In the genomic region with DNA sequence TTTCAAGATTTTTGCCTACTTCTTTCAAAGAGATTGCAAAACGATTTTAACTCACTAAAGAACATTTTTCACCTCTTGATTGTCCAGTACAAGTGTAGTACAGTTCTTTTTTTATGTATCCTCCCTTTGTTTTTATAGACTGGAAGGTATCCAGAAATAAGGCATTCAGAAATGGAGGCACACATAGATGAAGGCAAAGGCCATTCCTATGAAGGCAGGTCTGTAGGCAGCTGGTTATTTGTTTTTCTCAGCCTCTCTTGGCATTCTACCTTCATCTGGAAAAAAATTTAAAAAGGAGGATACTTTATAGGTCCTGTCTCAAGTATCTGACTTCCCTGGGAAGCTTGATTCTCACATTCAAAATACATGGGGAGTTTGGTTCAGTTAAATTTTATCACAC, we compare ENCODE assay signal across 16 cellular contexts. TPM values are rescaled to one million over a fixed set of nuclear protein-coding genes. Genes with fewer than 3 reads are reported as not detected.
DNase-seq lines count a peak whose midpoint lies in the region; ATAC-seq and TF ChIP-seq lines count a peak whose summit lies in the region.
"Had no signal": no experiment of that assay in that cellular context is flagged by ENCODE, and none has a peak within 500 bp of the region (broad histone marks: within the 10 kb centered on the region; RNA-seq: fewer than 3 reads in every experiment).

No MANE protein-coding gene starts in this region.

- H3K4me3 Mint-ChIP-seq in MCF 10A (ENCODE audit: unreplicated experiment) (no peak overlapping the region), WTC11 (no peak overlapping the region)
- H3K4me3 Mint-ChIP-seq in naive thymus-derived CD8-positive, alpha-beta T cell: no peak overlapping the region
- H3K4me3 Mint-ChIP-seq in activated T-cell treated with anti-CD3 and anti-CD28 coated beads, Interleukin-2, amount 50 U/mL, for 4 hours: no peak overlapping the region
- H3K4me3 Mint-ChIP-seq: CD14-positive monocyte; CD8-positive, alpha-beta T cell had no signal

- DNase-seq in MCF 10A (ENCODE audit: unreplicated experiment): no peak
- DNase-seq in breast epithelium (ENCODE audit: low spot score in 2 of 2): no peak
- no peak for DNase-seq in WTC11 (ENCODE audit: low spot score)
- DNase-seq in mucosa of descending colon: no peak
- DNase-seq in naive thymus-derived CD8-positive, alpha-beta T cell: no peak
- no peak for DNase-seq in activated T-cell treated with anti-CD3 and anti-CD28 coated beads, Interleukin-2, amount 50 U/mL, for 4 hours
- DNase-seq: CD8-positive, alpha-beta T cell; COR-L47; DMS153; DMS79 treated with DMSO at 0.1 percent for 48 hours; EL had no signal

- H3K27me3 Mint-ChIP-seq in MCF 10A (ENCODE audit: insufficient read depth, unreplicated experiment) (no peaks in the 10 kb centered on the region), WTC11 (ENCODE audit: low read depth) (no peaks in the 10 kb centered on the region)
- no peaks in the 10 kb centered on the region for H3K27me3 Mint-ChIP-seq in naive thymus-derived CD8-positive, alpha-beta T cell
- no peaks in the 10 kb centered on the region for H3K27me3 Mint-ChIP-seq in activated T-cell treated with anti-CD3 and anti-CD28 coated beads, Interleukin-2, amount 50 U/mL, for 4 hours (ENCODE audit: low read depth)

- no peaks in the 10 kb centered on the region for H3K4me1 Mint-ChIP-seq in MCF 10A (ENCODE audit: insufficient read depth, unreplicated experiment)
- H3K4me1 Mint-ChIP-seq in WTC11: peaks cover 5% of the 10 kb centered on the region; the same call in 1 of the 2 replicates
- H3K4me1 Mint-ChIP-seq in naive thymus-derived CD8-positive, alpha-beta T cell: no peaks in the 10 kb centered on the region
- no peaks in the 10 kb centered on the region for H3K4me1 Mint-ChIP-seq in activated T-cell treated with anti-CD3 and anti-CD28 coated beads, Interleukin-2, amount 50 U/mL, for 4 hours (ENCODE audit: low read depth)

- TF ChIP-seq POLR2A in breast epithelium (IDR thresholded peaks at IDR 0.05): no peak

- CTCF ChIA-PET in MCF 10A (lab: Yijun Ruan, JAX) (interaction anchor here (0.7 to 1.2 kb wide), 4 partner anchors 9 to 170 kb away, joined by 3 read pairs; a partner anchor contains a TSS), WTC11 (lab: Charles Lee) (interaction anchor here (0.5 to 2.0 kb wide), 2 partner anchors 88 to 98 kb away, joined by 5 to 6 read pairs; a partner anchor contains a TSS)

- no TSS peak for BruUV-seq in MCF 10A (replicated peaks; lab: Mats Ljungman, UMichigan)

- no peaks in the 10 kb centered on the region for H3K9me3 Mint-ChIP-seq in MCF 10A (ENCODE audit: unreplicated experiment)
- H3K9me3 Mint-ChIP-seq in WTC11: peaks cover 3% of the 10 kb centered on the region; the same call in 1 of the 2 replicates
- no peaks in the 10 kb centered on the region for H3K9me3 Mint-ChIP-seq in naive thymus-derived CD8-positive, alpha-beta T cell
- no peaks in the 10 kb centered on the region for H3K9me3 Mint-ChIP-seq in activated T-cell treated with anti-CD3 and anti-CD28 coated beads, Interleukin-2, amount 50 U/mL, for 4 hours
- H3K9me3 Mint-ChIP-seq: CD8-positive, alpha-beta T cell had no signal

- H3K27ac ChIP-seq in breast epithelium: no peak overlapping the region
- H3K27ac ChIP-seq: 22Rv1 had no signal

- peaks cover 42% of the 10 kb centered on the region for H3K36me3 Mint-ChIP-seq in MCF 10A (ENCODE audit: insufficient read depth, unreplicated experiment)
- H3K36me3 Mint-ChIP-seq in WTC11: peaks cover 13% of the 10 kb centered on the region
- peaks cover 0 to 10% (median 7%) of the 10 kb centered on the region in 3 donors for H3K36me3 Mint-ChIP-seq in naive thymus-derived CD8-positive, alpha-beta T cell
- peaks cover 19% of the 10 kb centered on the region for H3K36me3 Mint-ChIP-seq in activated T-cell treated with anti-CD3 and anti-CD28 coated beads, Interleukin-2, amount 50 U/mL, for 4 hours (ENCODE audit: insufficient read depth)

- H3K27ac Mint-ChIP-seq in MCF 10A (ENCODE audit: low read depth, unreplicated experiment) (peak overlapping the region; percentile 33), WTC11 (peak overlapping the region; percentile 48; the same call in 1 of the 2 replicates)
- H3K27ac Mint-ChIP-seq in naive thymus-derived CD8-positive, alpha-beta T cell: no peak overlapping the region
- H3K27ac Mint-ChIP-seq: CD14-positive monocyte; CD8-positive, alpha-beta T cell had no signal

- H3K4me1 ChIP-seq in breast epithelium: no peaks in the 10 kb centered on the region
- H3K4me1 ChIP-seq in mucosa of descending colon (ENCODE audit: low read depth): no peaks in the 10 kb centered on the region

- H3K4me3 ChIP-seq in breast epithelium: no peak overlapping the region
- no peak overlapping the region for H3K4me3 ChIP-seq in mucosa of descending colon

- no peak for ATAC-seq in WTC11
- peak; percentile 44 for ATAC-seq in mucosa of descending colon
- no peak for ATAC-seq in naive thymus-derived CD8-positive, alpha-beta T cell
- ATAC-seq in activated T-cell treated with anti-CD3 and anti-CD28 coated beads, Interleukin-2, amount 50 U/mL, for 4 hours: no peak
- ATAC-seq in GM18870 (IDR thresholded peaks at IDR 0.05; ENCODE audit: unreplicated experiment): no peak
- ATAC-seq: CD8-positive, alpha-beta T cell; HCT116; HepG2 had no signal

- H3K27me3 ChIP-seq in breast epithelium: no peaks in the 10 kb centered on the region

- TF ChIP-seq CTCF in MCF 10A (IDR thresholded peaks at IDR 0.05; ENCODE audit: unreplicated experiment) (no peak), breast epithelium (IDR thresholded peaks at IDR 0.05) (no peak), WTC11 (IDR thresholded peaks at IDR 0.05) (no peak), mucosa of descending colon (IDR thresholded peaks at IDR 0.05) (no peak)

- H3K9me3 ChIP-seq in breast epithelium (no peaks in the 10 kb centered on the region), mucosa of descending colon (no peaks in the 10 kb centered on the region)

- H3K36me3 ChIP-seq in breast epithelium: no peaks in the 10 kb centered on the region
- no peaks in the 10 kb centered on the region for H3K36me3 ChIP-seq in mucosa of descending colon (ENCODE audit: low read depth)

- POLR2A ChIA-PET in MCF 10A (lab: Yijun Ruan, JAX) (interaction anchor here (0.6 to 1.2 kb wide), 4 partner anchors 9 to 39 kb away, joined by 3 to 6 read pairs (median 4); no protein-coding TSS in a partner anchor), WTC11 (lab: Charles Lee) (no interaction called here)
- POLR2A ChIA-PET in naive thymus-derived CD8-positive, alpha-beta T cell (lab: Charles Lee): no interaction called here

- intact Hi-C loops in MCF 10A (cut with micrococcal nuclease): no loop called here
- intact Hi-C loops in breast epithelium (cut with DNase I; ENCODE audit: low total_unique reads): no loop called here
- intact Hi-C loops in mucosa of descending colon (cut with DNase I, micrococcal nuclease): no loop called here

TF ChIP-seq in WTC11, 78 proteins besides CTCF, POLR2A, EP300 and RAD21 (continues in another document):
- TF ChIP-seq, protein P1, sequence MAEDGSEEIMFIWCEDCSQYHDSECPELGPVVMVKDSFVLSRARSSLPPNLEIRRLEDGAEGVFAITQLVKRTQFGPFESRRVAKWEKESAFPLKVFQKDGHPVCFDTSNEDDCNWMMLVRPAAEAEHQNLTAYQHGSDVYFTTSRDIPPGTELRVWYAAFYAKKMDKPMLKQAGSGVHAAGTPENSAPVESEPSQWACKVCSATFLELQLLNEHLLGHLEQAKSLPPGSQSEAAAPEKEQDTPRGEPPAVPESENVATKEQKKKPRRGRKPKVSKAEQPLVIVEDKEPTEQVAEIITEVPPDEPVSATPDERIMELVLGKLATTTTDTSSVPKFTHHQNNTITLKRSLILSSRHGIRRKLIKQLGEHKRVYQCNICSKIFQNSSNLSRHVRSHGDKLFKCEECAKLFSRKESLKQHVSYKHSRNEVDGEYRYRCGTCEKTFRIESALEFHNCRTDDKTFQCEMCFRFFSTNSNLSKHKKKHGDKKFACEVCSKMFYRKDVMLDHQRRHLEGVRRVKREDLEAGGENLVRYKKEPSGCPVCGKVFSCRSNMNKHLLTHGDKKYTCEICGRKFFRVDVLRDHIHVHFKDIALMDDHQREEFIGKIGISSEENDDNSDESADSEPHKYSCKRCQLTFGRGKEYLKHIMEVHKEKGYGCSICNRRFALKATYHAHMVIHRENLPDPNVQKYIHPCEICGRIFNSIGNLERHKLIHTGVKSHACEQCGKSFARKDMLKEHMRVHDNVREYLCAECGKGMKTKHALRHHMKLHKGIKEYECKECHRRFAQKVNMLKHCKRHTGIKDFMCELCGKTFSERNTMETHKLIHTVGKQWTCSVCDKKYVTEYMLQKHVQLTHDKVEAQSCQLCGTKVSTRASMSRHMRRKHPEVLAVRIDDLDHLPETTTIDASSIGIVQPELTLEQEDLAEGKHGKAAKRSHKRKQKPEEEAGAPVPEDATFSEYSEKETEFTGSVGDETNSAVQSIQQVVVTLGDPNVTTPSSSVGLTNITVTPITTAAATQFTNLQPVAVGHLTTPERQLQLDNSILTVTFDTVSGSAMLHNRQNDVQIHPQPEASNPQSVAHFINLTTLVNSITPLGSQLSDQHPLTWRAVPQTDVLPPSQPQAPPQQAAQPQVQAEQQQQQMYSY (CRISPR knock-in tag; IDR thresholded peaks at IDR 0.05): no peak
- TF ChIP-seq FOXK1 (CRISPR knock-in tag; IDR thresholded peaks at IDR 0.05) (no peak), GRHL2 (CRISPR knock-in tag; IDR thresholded peaks at IDR 0.05; ENCODE audit: insufficient replicate concordance, severe bottlenecking) (no peak), ZNF138 (CRISPR knock-in tag; conservative IDR thresholded peaks at IDR 0.05) (no peak)
- TF ChIP-seq, protein P2, sequence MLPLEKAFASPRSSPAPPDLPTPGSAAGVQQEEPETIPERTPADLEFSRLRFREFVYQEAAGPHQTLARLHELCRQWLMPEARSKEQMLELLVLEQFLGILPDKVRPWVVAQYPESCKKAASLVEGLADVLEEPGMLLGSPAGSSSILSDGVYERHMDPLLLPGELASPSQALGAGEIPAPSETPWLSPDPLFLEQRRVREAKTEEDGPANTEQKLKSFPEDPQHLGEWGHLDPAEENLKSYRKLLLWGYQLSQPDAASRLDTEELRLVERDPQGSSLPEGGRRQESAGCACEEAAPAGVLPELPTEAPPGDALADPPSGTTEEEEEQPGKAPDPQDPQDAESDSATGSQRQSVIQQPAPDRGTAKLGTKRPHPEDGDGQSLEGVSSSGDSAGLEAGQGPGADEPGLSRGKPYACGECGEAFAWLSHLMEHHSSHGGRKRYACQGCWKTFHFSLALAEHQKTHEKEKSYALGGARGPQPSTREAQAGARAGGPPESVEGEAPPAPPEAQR (CRISPR knock-in tag; IDR thresholded peaks at IDR 0.05): no peak

RNA-seq across cellular contexts. Expression of a gene that starts 18.6 kb away (rescaled TPM):
- 142 and 148 TPM in 2 replicates for total RNA-seq in MCF 10A (2022)
- total RNA-seq in breast epithelium: 10 to 100 TPM; 15.4 to 28.2 (median 15.7) TPM
- 328 to 381 TPM (median 374 TPM) in 3 replicates for total RNA-seq in WTC11 (2021)
- 100 to 1,000 TPM in 1 of 3 donors, 10 to 100 TPM in 2; 71.2 to 172 (median 88.0) TPM for total RNA-seq in mucosa of descending colon
- 10 to 100 TPM; 11.8 to 12.5 TPM for total RNA-seq in naive thymus-derived CD8-positive, alpha-beta T cell
- polyA plus RNA-seq in naive thymus-derived CD8-positive, alpha-beta T cell: 10 to 100 TPM in 2 of 3 donors, 1 to 10 TPM in 1; 8.2 to 16.0 (median 10.7) TPM
- total RNA-seq in activated T-cell treated with anti-CD3 and anti-CD28 coated beads, Interleukin-2, amount 50 U/mL, for 4 hours: 100 to 1,000 TPM in 2 of 3 donors, 10 to 100 TPM in 1; 85.9 to 104 (median 103) TPM

Comparison
In these comparisons a context has a peak if more than half of its experiments do, and no peak if none do; other contexts are left out.
1. H3K27ac Mint-ChIP-seq: peak in MCF 10A (single experiment) and WTC11 (single experiment); none in naive thymus-derived CD8-positive, alpha-beta T cell (0 of 10).